Comparison of ENCODE assay signal across 9 cellular contexts in genomic region chr1:91732291-91732953, GRCh38.
A peak's percentile ranks its signal among the peaks of the same experiment; 100 is the strongest.
DNase-seq lines count a peak whose midpoint lies in the region; ATAC-seq and TF ChIP-seq lines count a peak whose summit lies in the region.
"Had no signal": no experiment of that assay in that cellular context is flagged by ENCODE, and none has a peak within 500 bp of the region (broad histone marks: within the 10 kb centered on the region; RNA-seq: fewer than 3 reads in every experiment).

No MANE protein-coding gene starts in this region.

- ATAC-seq in mucosa of descending colon (peak; percentile 43), HG02763 (IDR thresholded peaks at IDR 0.05; ENCODE audit: unreplicated experiment) (no peak)

- TF ChIP-seq CTCF in mucosa of descending colon (IDR thresholded peaks at IDR 0.05) (no peak), GM13977 (IDR thresholded peaks at IDR 0.05; ENCODE audit: extremely low read depth, insufficient read depth, missing control alignments) (no peak)

- H3K9me3 ChIP-seq in mucosa of descending colon: no peaks in the 10 kb centered on the region
- H3K9me3 ChIP-seq: heart left ventricle had no signal

- peak; percentile 60 for DNase-seq in ELF-1 (ENCODE audit: low read depth, low spot score)
- DNase-seq in HT1080 (ENCODE audit: low read depth): peak; percentile 90
- DNase-seq in amniotic epithelial cell (ENCODE audit: low read depth): peak; percentile 76
- no peak for DNase-seq in mucosa of descending colon
- no peak for DNase-seq in posterior vena cava (ENCODE audit: low spot score)
- no peak for DNase-seq in GM13977 (ENCODE audit: low spot score)
- DNase-seq in NCI-H69 (lab: John Stamatoyannopoulos, UW): no peak
- DNase-seq: heart left ventricle had no signal

- H3K4me3 ChIP-seq in mucosa of descending colon: no peak overlapping the region
- H3K4me3 ChIP-seq: heart left ventricle had no signal

- no peaks in the 10 kb centered on the region for H3K36me3 ChIP-seq in mucosa of descending colon (ENCODE audit: low read depth)

- intact Hi-C loops in mucosa of descending colon (cut with DNase I, micrococcal nuclease): no loop called here
- intact Hi-C loops in posterior vena cava (cut with DNase I): loop anchor here in 1 of 2 donors (10.0 kb wide), 1 partner anchor 158 kb away; no protein-coding TSS in a partner anchor

- in situ Hi-C loops in GM13977 (cut with MboI; ENCODE audit: low pct_unique_long_range_greater_than_20kb, low sequenced_read_pairs, unreplicated experiment): no loop called here

- H3K4me1 ChIP-seq in mucosa of descending colon (ENCODE audit: low read depth): peaks cover 4% of the 10 kb centered on the region

Comparison
In these comparisons a context has a peak if more than half of its experiments do, and no peak if none do; other contexts are left out.
1. DNase-seq: peak in ELF-1 (single experiment), HT1080 (single experiment) and amniotic epithelial cell (single experiment); none in mucosa of descending colon (0 of 3), posterior vena cava (single experiment), GM13977 (single experiment) and NCI-H69 (single experiment).